ENCODE assay signal across 18 cellular contexts in the genomic region with DNA sequence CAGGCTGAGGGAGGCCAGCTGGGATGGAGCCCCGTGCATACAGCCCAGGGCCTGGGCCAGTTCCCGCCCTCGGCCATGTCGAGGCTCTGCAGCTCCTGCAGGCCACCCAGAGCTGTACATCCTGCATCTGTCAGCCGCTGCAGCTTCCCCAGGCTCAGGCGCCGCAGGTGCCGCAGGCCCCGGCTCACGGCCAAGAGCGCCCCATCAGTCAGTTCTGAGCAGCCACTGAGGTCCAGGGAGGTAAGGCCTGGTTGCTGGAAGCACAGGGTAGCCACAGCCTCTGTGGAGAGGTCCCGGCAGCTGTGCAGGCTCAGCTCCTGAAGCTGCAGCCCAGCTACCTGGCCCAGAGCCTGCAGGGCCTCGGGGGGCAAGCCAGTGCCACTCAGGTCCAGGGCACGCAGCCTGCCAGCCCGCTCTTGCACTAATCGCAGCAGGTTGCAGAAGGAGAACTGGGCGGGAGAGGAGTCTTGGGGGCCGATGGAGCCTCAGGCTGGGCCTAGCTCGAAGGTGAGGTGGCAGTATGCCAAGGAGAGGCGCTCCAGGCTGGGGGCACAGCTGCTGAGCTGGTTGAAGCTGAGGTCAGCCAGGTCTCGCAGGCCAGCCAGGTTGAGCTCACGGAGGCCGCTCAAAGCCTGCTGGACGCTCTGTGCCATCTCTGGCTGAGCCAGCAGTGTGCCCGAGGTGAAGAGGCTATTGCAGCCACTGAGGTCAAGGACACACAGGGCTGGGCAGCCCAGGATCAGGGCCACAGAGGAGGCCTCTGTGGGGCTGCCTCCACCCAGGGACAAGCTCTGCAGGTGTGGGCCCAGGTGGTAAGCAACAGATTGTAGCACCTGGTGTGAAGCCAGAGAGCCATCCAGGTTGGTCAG. TPM values are rescaled to one million over a fixed set of nuclear protein-coding genes. Genes with fewer than 3 reads are reported as not detected.
"Had no signal": no experiment of that assay in that cellular context is flagged by ENCODE, and none has a peak within 500 bp of the region (broad histone marks: within the 10 kb centered on the region; RNA-seq: fewer than 3 reads in every experiment).

No MANE protein-coding gene starts in this region.

- H3K9me3 Mint-ChIP-seq: activated T-helper 17 cell treated with anti-CD3 and anti-CD28 coated beads, Interleukin-2, amount 50 U/mL, for 72 hours; effector memory CD8-positive, alpha-beta T cell; mesothelial cell of epicardium; T-helper 1 cell treated with Interleukin-12 subunit alpha and Interleukin-12 subunit beta and Interleukin-4 antibody, amounts not matched to agents 30 μg/mL and 1 μg/mL, for 36 hours had no signal

- H3K4me1 Mint-ChIP-seq: mesothelial cell of epicardium had no signal

- H3K4me3 Mint-ChIP-seq: activated T-helper 17 cell treated with anti-CD3 and anti-CD28 coated beads, Interleukin-2, amount 50 U/mL, for 72 hours; effector memory CD8-positive, alpha-beta T cell; mesothelial cell of epicardium; T-helper 1 cell treated with Interleukin-12 subunit alpha and Interleukin-12 subunit beta and Interleukin-4 antibody, amounts not matched to agents 30 μg/mL and 1 μg/mL, for 36 hours had no signal

- H3K9me3 ChIP-seq: psoas muscle, stomach, testis, upper lobe of left lung had no signal

- H3K27me3 Mint-ChIP-seq: activated T-helper 17 cell treated with anti-CD3 and anti-CD28 coated beads, Interleukin-2, amount 50 U/mL, for 72 hours; effector memory CD8-positive, alpha-beta T cell had no signal

- H3K36me3 Mint-ChIP-seq: mesothelial cell of epicardium had no signal

- DNase-seq: activated CD4-positive, alpha-beta T cell treated with anti-CD3 and anti-CD28 coated beads, Interleukin-2, amount 50 U/mL, for 1 hour; activated naive CD4-positive, alpha-beta T cell treated with Interleukin-2 at 50 U/mL for 16 hours; anterior cingulate cortex; dermis blood vessel endothelial cell; effector memory CD8-positive, alpha-beta T cell; foreskin melanocyte; psoas muscle; stimulated activated CD4-positive, alpha-beta T cell treated with anti-CD3 and anti-CD28 coated beads, Interleukin-1b, Interleukin-23, amount 100 ng/mL, for 48 hours; stomach; testis had no signal

- H3K27ac ChIP-seq: epithelial cell of prostate, psoas muscle, stomach, testis, upper lobe of left lung had no signal

- H3K27ac Mint-ChIP-seq: mesothelial cell of epicardium; T-helper 1 cell treated with Interleukin-12 subunit alpha and Interleukin-12 subunit beta and Interleukin-4 antibody, amounts not matched to agents 30 μg/mL and 1 μg/mL, for 36 hours had no signal

- H3K27me3 ChIP-seq: stomach, testis, upper lobe of left lung had no signal

- ATAC-seq: activated T-helper 17 cell treated with anti-CD3 and anti-CD28 coated beads, Interleukin-2, amount 50 U/mL, for 72 hours; effector memory CD8-positive, alpha-beta T cell had no signal

- H3K4me3 ChIP-seq: lung, psoas muscle, stomach, testis, upper lobe of left lung had no signal

RNA-seq across cellular contexts. Expression of gene EXOC3L1, which starts 20.4 kb away (rescaled TPM):
- total RNA-seq: chondrocyte, osteoblast had no signal
